ENCODE assay signal across 8 cellular contexts in genomic region chr20:48769111-48769879, GRCh38. TPM values are rescaled to one million over a fixed set of nuclear protein-coding genes. Genes with fewer than 3 reads are reported as not detected.
A peak's percentile ranks its signal among the peaks of the same experiment; 100 is the strongest.
DNase-seq lines count a peak whose midpoint lies in the region; ATAC-seq and FAIRE-seq lines count a peak whose summit lies in the region.

No MANE protein-coding gene starts in this region.

- no peaks in the 10 kb centered on the region for H3K27me3 ChIP-seq in H7 (ENCODE audit: control insufficient read depth, insufficient read depth, low read length)

- DNase-seq in H7 (peak; percentile 68), urothelium cell line (ENCODE audit: low spot score) (no peak), NCI-H1930 (lab: John Stamatoyannopoulos, UW) (no peak), NCI-H526 (lab: John Stamatoyannopoulos, UW) (no peak)
- peak; percentile 81 for DNase-seq in activated CD4-positive, CD25-positive, alpha-beta regulatory T cell treated with anti-CD3 and anti-CD28 coated beads, Interleukin-2, amount 50 U/mL, for 72 hours
- DNase-seq in stimulated activated CD4-positive, alpha-beta T cell treated with anti-CD3 and anti-CD28 coated beads, Interleukin-4, amount 100 ng/mL, for 4 hours, result peak; percentile 80 to 94

- H3K36me3 ChIP-seq in H7 (replicated peaks; ENCODE audit: control insufficient read depth, insufficient read depth, low read length), result no peaks in the 10 kb centered on the region

- H3K4me3 ChIP-seq in H7 (ENCODE audit: insufficient read depth, low read depth, low read length), result no peak overlapping the region

- ATAC-seq in GM18517 (IDR thresholded peaks at IDR 0.05; ENCODE audit: unreplicated experiment), result no peak

- peak overlapping the region; percentile 67 for H3K27ac ChIP-seq in cingulate gyrus (ENCODE audit: low read depth, low read length)

- no peak for FAIRE-seq in urothelium cell line (lab: Jason Lieb, UNC)

RNA-seq across cellular contexts. Expression of gene PREX1, which starts 58.5 kb away (rescaled TPM):
- total RNA-seq in H7 (2014; rRNA removed; shearing (Covaris generic)), result 36.0 and 37.6 TPM in 2 replicates

Comparison
In these comparisons a context has a peak if more than half of its experiments do, and no peak if none do; other contexts are left out.
1. DNase-seq: peak in H7 (single experiment), activated CD4-positive, CD25-positive, alpha-beta regulatory T cell treated with anti-CD3 and anti-CD28 coated beads, Interleukin-2, amount 50 U/mL, for 72 hours (single experiment) and stimulated activated CD4-positive, alpha-beta T cell treated with anti-CD3 and anti-CD28 coated beads, Interleukin-4, amount 100 ng/mL, for 4 hours (2 of 2); none in urothelium cell line (single experiment), NCI-H1930 (0 of 2) and NCI-H526 (0 of 2).